ENCODE assay signal across 42 cellular contexts in genomic region chr3:98223907-98224672, GRCh38. TPM values are rescaled to one million over a fixed set of nuclear protein-coding genes. Genes with fewer than 3 reads are reported as not detected.
"Had no signal": no experiment of that assay in that cellular context is flagged by ENCODE, and none has a peak within 500 bp of the region (broad histone marks: within the 10 kb centered on the region; RNA-seq: fewer than 3 reads in every experiment).

No MANE protein-coding gene starts in this region.

- H3K27ac ChIP-seq: breast epithelium, cardiac muscle cell, colonic mucosa, epithelial cell of prostate, esophagus squamous epithelium, gastroesophageal sphincter, heart right ventricle, hepatocyte, WERI-Rb-1 had no signal

- FAIRE-seq: endometrium, endothelial cell of umbilical vein had no signal

- H3K9me3 ChIP-seq: breast epithelium, colonic mucosa, esophagus squamous epithelium, gastroesophageal sphincter, heart right ventricle had no signal

- H3K4me3 Mint-ChIP-seq: activated B cell treated with CpG ODN at 0.5 μM for 24 hours; activated CD8-positive, alpha-beta T cell treated with anti-CD3 and anti-CD28 coated beads, Interleukin-2, amount 10 ng/mL, durations not matched to agents 7 days and 5 days; activated naive CD8-positive, alpha-beta T cell; activated T-cell treated with anti-CD3 and anti-CD28 coated beads, Interleukin-2, amount 50 U/mL, for 4 hours; activated T-helper 17 cell treated with anti-CD3 and anti-CD28 coated beads, Interleukin-2, amount 50 U/mL, for 72 hours; brain; T-helper 17 cell; T-helper 2 cell treated with Interferon-gamma antibody and Interleukin-4, amounts not matched to agents 5 μg/mL and 100 μg/mL, for 36 hours had no signal

- H3K4me2 ChIP-seq: hepatocyte had no signal

- H3K4me1 ChIP-seq: breast epithelium, colonic mucosa, esophagus squamous epithelium, gastroesophageal sphincter, heart right ventricle had no signal

- H3K4me3 ChIP-seq: breast epithelium, cardiac muscle cell, colonic mucosa, esophagus squamous epithelium, gastroesophageal sphincter, heart right ventricle, hepatocyte had no signal

- H3K27me3 Mint-ChIP-seq: activated B cell treated with CpG ODN at 0.5 μM for 24 hours, brain had no signal

- H2AFZ ChIP-seq: hepatocyte had no signal

- ATAC-seq: activated CD4-positive, CD25-positive, alpha-beta regulatory T cell treated with anti-CD3 and anti-CD28 coated beads, Interleukin-2, amount 50 U/mL, for 24 hours; activated CD8-positive, alpha-beta T cell treated with anti-CD3 and anti-CD28 coated beads, Interleukin-2, amount 10 ng/mL, durations not matched to agents 7 days and 5 days; activated T-cell treated with anti-CD3 and anti-CD28 coated beads, Interleukin-2, amount 50 U/mL, for 4 hours; activated T-helper 17 cell treated with anti-CD3 and anti-CD28 coated beads, Interleukin-2, amount 50 U/mL, for 72 hours; gastroesophageal sphincter; heart right ventricle; T-helper 17 cell had no signal

- H3K27ac Mint-ChIP-seq: activated B cell treated with CpG ODN at 0.5 μM for 24 hours; activated CD8-positive, alpha-beta T cell treated with anti-CD3 and anti-CD28 coated beads, Interleukin-2, amount 10 ng/mL, durations not matched to agents 7 days and 5 days; activated naive CD8-positive, alpha-beta T cell; activated T-helper 17 cell treated with anti-CD3 and anti-CD28 coated beads, Interleukin-2, amount 50 U/mL, for 72 hours; brain; T-helper 17 cell; T-helper 2 cell treated with Interferon-gamma antibody and Interleukin-4, amounts not matched to agents 5 μg/mL and 100 μg/mL, for 36 hours had no signal

- H3K79me2 ChIP-seq: hepatocyte had no signal

- H3K27me3 ChIP-seq: breast epithelium, cardiac muscle cell, colonic mucosa, esophagus squamous epithelium, gastroesophageal sphincter, heart right ventricle, hepatocyte had no signal

- H3K36me3 ChIP-seq: breast epithelium, cardiac muscle cell, colonic mucosa, esophagus squamous epithelium, gastroesophageal sphincter, heart right ventricle, WERI-Rb-1 had no signal

- DNase-seq: activated B cell treated with CpG ODN at 0.5 μM for 24 hours; activated CD4-positive, alpha-beta T cell treated with anti-CD3 and anti-CD28 coated beads for 48 hours; activated CD4-positive, alpha-beta T cell treated with anti-CD3 and anti-CD28 coated beads, Interleukin-2, amount 50 U/mL, for 1 hour; activated CD4-positive, alpha-beta T cell treated with anti-CD3 and anti-CD28 coated beads, Interleukin-2, amount 50 U/mL, for 48 hours; activated CD8-positive, alpha-beta memory T cell treated with anti-CD3 and anti-CD28 coated beads, Interleukin-2, amount 50 U/mL, for 48 hours; activated CD8-positive, alpha-beta T cell treated with anti-CD3 and anti-CD28 coated beads, Interleukin-2, amount 10 ng/mL, durations not matched to agents 7 days and 5 days; activated effector memory CD4-positive, alpha-beta T cell treated with Interleukin-2 at 50 U/mL for 16 hours; activated gamma-delta T cell treated with Interleukin-2 at 50 U/mL for 16 hours; activated naive CD4-positive, alpha-beta T cell treated with anti-CD3 and anti-CD28 coated beads, Interleukin-2, amount 50 U/mL, for 16 hours; activated naive CD4-positive, alpha-beta T cell treated with Interleukin-2 at 50 U/mL for 16 hours; activated T-cell treated with anti-CD3 and anti-CD28 coated beads for 4 hours; activated T-cell treated with anti-CD3 and anti-CD28 coated beads, Interleukin-2, amount 50 U/mL, for 4 hours; amniotic stem cell; anterior cingulate cortex; central memory CD4-positive, alpha-beta T cell; cerebellar nuclear complex; colonic mucosa; effector CD8-positive, alpha-beta T cell; esophagus squamous epithelium; foreskin melanocyte; heart right ventricle; T-helper 17 cell; T1000; WERI-Rb-1 had no signal

- H3K9me3 Mint-ChIP-seq: activated B cell treated with CpG ODN at 0.5 μM for 24 hours; activated T-cell treated with anti-CD3 and anti-CD28 coated beads, Interleukin-2, amount 50 U/mL, for 4 hours; activated T-helper 17 cell treated with anti-CD3 and anti-CD28 coated beads, Interleukin-2, amount 50 U/mL, for 72 hours; brain; T-helper 2 cell treated with Interferon-gamma antibody and Interleukin-4, amounts not matched to agents 5 μg/mL and 100 μg/mL, for 36 hours had no signal

- H3K4me1 Mint-ChIP-seq: activated B cell treated with CpG ODN at 0.5 μM for 24 hours; activated T-helper 17 cell treated with anti-CD3 and anti-CD28 coated beads, Interleukin-2, amount 50 U/mL, for 72 hours; brain; T-helper 17 cell had no signal

- H3K36me3 Mint-ChIP-seq: activated naive CD8-positive, alpha-beta T cell; brain had no signal

RNA-seq across cellular contexts. Expression of gene OR5H6, which starts 40.0 kb away (rescaled TPM):
- total RNA-seq: activated B cell treated with CpG ODN at 0.5 μM for 24 hours; activated CD8-positive, alpha-beta T cell treated with anti-CD3 and anti-CD28 coated beads, Interleukin-2, amount 10 ng/mL, durations not matched to agents 7 days and 5 days; activated T-cell treated with anti-CD3 and anti-CD28 coated beads, Interleukin-2, amount 50 U/mL, for 4 hours; activated T-helper 17 cell treated with anti-CD3 and anti-CD28 coated beads, Interleukin-2, amount 50 U/mL, for 72 hours; breast epithelium; cardiac muscle cell; colonic mucosa; dermis microvascular lymphatic vessel endothelial cell; endothelial cell of umbilical vein; esophagus squamous epithelium; fibroblast of lung; fibroblast of villous mesenchyme; gastroesophageal sphincter; glomerular endothelial cell; heart right ventricle; hepatocyte; T-helper 17 cell had no signal
- polyA plus RNA-seq: adipose tissue, cardiac muscle cell, endothelial cell of umbilical vein, esophagus, fibroblast of lung, heart right ventricle, hepatocyte had no signal

RNA-seq across cellular contexts. Expression of gene OR5H15, which starts 57.6 kb away (rescaled TPM):
- total RNA-seq: activated B cell treated with CpG ODN at 0.5 μM for 24 hours; activated CD8-positive, alpha-beta T cell treated with anti-CD3 and anti-CD28 coated beads, Interleukin-2, amount 10 ng/mL, durations not matched to agents 7 days and 5 days; activated T-cell treated with anti-CD3 and anti-CD28 coated beads, Interleukin-2, amount 50 U/mL, for 4 hours; activated T-helper 17 cell treated with anti-CD3 and anti-CD28 coated beads, Interleukin-2, amount 50 U/mL, for 72 hours; breast epithelium; cardiac muscle cell; colonic mucosa; dermis microvascular lymphatic vessel endothelial cell; endothelial cell of umbilical vein; esophagus squamous epithelium; fibroblast of lung; fibroblast of villous mesenchyme; gastroesophageal sphincter; glomerular endothelial cell; heart right ventricle; hepatocyte; T-helper 17 cell had no signal
- polyA plus RNA-seq: adipose tissue, cardiac muscle cell, endothelial cell of umbilical vein, esophagus, fibroblast of lung, heart right ventricle, hepatocyte had no signal

RNA-seq across cellular contexts. Expression of gene OR5H2, which starts 58.2 kb away (rescaled TPM):
- total RNA-seq: activated B cell treated with CpG ODN at 0.5 μM for 24 hours; activated CD8-positive, alpha-beta T cell treated with anti-CD3 and anti-CD28 coated beads, Interleukin-2, amount 10 ng/mL, durations not matched to agents 7 days and 5 days; activated T-cell treated with anti-CD3 and anti-CD28 coated beads, Interleukin-2, amount 50 U/mL, for 4 hours; activated T-helper 17 cell treated with anti-CD3 and anti-CD28 coated beads, Interleukin-2, amount 50 U/mL, for 72 hours; breast epithelium; cardiac muscle cell; colonic mucosa; dermis microvascular lymphatic vessel endothelial cell; endothelial cell of umbilical vein; esophagus squamous epithelium; fibroblast of lung; fibroblast of villous mesenchyme; gastroesophageal sphincter; glomerular endothelial cell; heart right ventricle; hepatocyte; T-helper 17 cell had no signal
- polyA plus RNA-seq: adipose tissue, cardiac muscle cell, endothelial cell of umbilical vein, esophagus, fibroblast of lung, heart right ventricle, hepatocyte had no signal
